Comparison of ENCODE assay signal across 13 cellular contexts in the genomic region with DNA sequence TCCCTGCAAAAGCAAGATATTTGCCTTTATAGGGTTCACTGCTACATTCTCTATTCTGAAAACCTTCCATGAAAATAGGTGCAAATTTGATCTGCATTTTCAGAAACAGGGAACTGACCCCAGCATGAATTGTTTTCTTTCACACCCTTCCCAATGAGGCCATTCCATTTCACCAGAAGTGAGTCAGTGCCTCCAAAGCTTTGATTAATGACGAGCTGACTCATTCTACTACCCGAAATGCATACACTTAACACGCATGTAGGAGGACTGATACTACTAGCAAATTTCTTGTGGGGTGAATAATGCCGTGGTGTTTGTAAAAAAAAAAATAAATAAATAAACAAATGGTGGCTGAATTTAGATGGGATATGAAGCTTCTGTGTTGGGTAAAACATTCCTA.
A peak's percentile ranks its signal among the peaks of the same experiment; 100 is the strongest.
DNase-seq lines count a peak whose midpoint lies in the region; FAIRE-seq and TF ChIP-seq lines count a peak whose summit lies in the region.
"Had no signal": no experiment of that assay in that cellular context is flagged by ENCODE, and none has a peak within 500 bp of the region (broad histone marks: within the 10 kb centered on the region; RNA-seq: fewer than 3 reads in every experiment).

No MANE protein-coding gene starts in this region.

- H3K4me3 Mint-ChIP-seq in activated T-helper 1 cell treated with anti-CD3 and anti-CD28 coated beads, Interleukin-12 subunit alpha, Interleukin-12 subunit beta, Interleukin-2, Interleukin-4 antibody, amounts not matched to agents 30 ng/mL and 10 ng/mL and 1 ng/mL, durations not matched to agents 14 hours and 24 hours and 36 hours, result no peak overlapping the region

- DNase-seq in A172 (ENCODE audit: low spot score) (peak; percentile 31), H54 (ENCODE audit: insufficient read length, low spot score) (peak; percentile 9), RKO (ENCODE audit: low spot score) (peak; percentile 44), fibroblast of mammary gland (ENCODE audit: low read depth) (peak; percentile 88), NCI-H1694 treated with DMSO at 0.1 percent for 48 hours (lab: John Stamatoyannopoulos, UW) (no peak)
- no peak for DNase-seq in activated T-helper 1 cell treated with anti-CD3 and anti-CD28 coated beads, Interleukin-12 subunit alpha, Interleukin-12 subunit beta, Interleukin-2, Interleukin-4 antibody, amounts not matched to agents 30 ng/mL and 10 ng/mL and 1 ng/mL, durations not matched to agents 14 hours and 24 hours and 36 hours (ENCODE audit: low spot score)
- DNase-seq in stimulated activated naive CD4-positive, alpha-beta T cell treated with Interleukin-2 at 50 U/mL for 16 hours (lab: John Stamatoyannopoulos, UW), result no peak
- DNase-seq in activated CD8-positive, alpha-beta memory T cell treated with anti-CD3 and anti-CD28 coated beads, Interleukin-2, amount 50 U/mL, for 4 hours, result no peak
- DNase-seq: activated CD4-positive, CD25-positive, alpha-beta regulatory T cell; activated naive CD4-positive, alpha-beta T cell treated with Interleukin-2 at 50 U/mL for 16 hours; GDM1; NCI-H446 treated with DMSO at 0.1 percent for 48 hours; retina had no signal

- H3K4me3 ChIP-seq in fibroblast of mammary gland (ENCODE audit: control insufficient read depth, low read depth, low read length), result no peak overlapping the region

- peaks cover 2% of the 10 kb centered on the region for H3K27me3 Mint-ChIP-seq in activated T-helper 1 cell treated with anti-CD3 and anti-CD28 coated beads, Interleukin-12 subunit alpha, Interleukin-12 subunit beta, Interleukin-2, Interleukin-4 antibody, amounts not matched to agents 30 ng/mL and 10 ng/mL and 1 ng/mL, durations not matched to agents 14 hours and 24 hours and 36 hours (ENCODE audit: insufficient read depth)

- no peaks in the 10 kb centered on the region for H3K9me3 Mint-ChIP-seq in activated T-helper 1 cell treated with anti-CD3 and anti-CD28 coated beads, Interleukin-12 subunit alpha, Interleukin-12 subunit beta, Interleukin-2, Interleukin-4 antibody, amounts not matched to agents 30 ng/mL and 10 ng/mL and 1 ng/mL, durations not matched to agents 14 hours and 24 hours and 36 hours

- no peaks in the 10 kb centered on the region for H3K36me3 Mint-ChIP-seq in activated T-helper 1 cell treated with anti-CD3 and anti-CD28 coated beads, Interleukin-12 subunit alpha, Interleukin-12 subunit beta, Interleukin-2, Interleukin-4 antibody, amounts not matched to agents 30 ng/mL and 10 ng/mL and 1 ng/mL, durations not matched to agents 14 hours and 24 hours and 36 hours (ENCODE audit: low read depth)

- peak; percentile 68 for FAIRE-seq in H54 (lab: Jason Lieb, UNC)

- no peak overlapping the region for H3K27ac Mint-ChIP-seq in activated T-helper 1 cell treated with anti-CD3 and anti-CD28 coated beads, Interleukin-12 subunit alpha, Interleukin-12 subunit beta, Interleukin-2, Interleukin-4 antibody, amounts not matched to agents 30 ng/mL and 10 ng/mL and 1 ng/mL, durations not matched to agents 14 hours and 24 hours and 36 hours

- no peak for TF ChIP-seq CTCF in fibroblast of mammary gland (conservative IDR thresholded peaks at IDR 0.05; ENCODE audit: control insufficient read depth, insufficient read depth, low read depth, low read length)

- TF ChIP-seq POLR2A in H54 (IDR thresholded peaks at IDR 0.05; ENCODE audit: low read depth, low read length), result no peak

- intact Hi-C loops in activated T-helper 1 cell treated with anti-CD3 and anti-CD28 coated beads, Interleukin-12 subunit alpha, Interleukin-12 subunit beta, Interleukin-2, Interleukin-4 antibody, amounts not matched to agents 30 ng/mL and 10 ng/mL and 1 ng/mL, durations not matched to agents 14 hours and 24 hours and 36 hours (cut with micrococcal nuclease), result no loop called here

- no peaks in the 10 kb centered on the region for H3K4me1 Mint-ChIP-seq in activated T-helper 1 cell treated with anti-CD3 and anti-CD28 coated beads, Interleukin-12 subunit alpha, Interleukin-12 subunit beta, Interleukin-2, Interleukin-4 antibody, amounts not matched to agents 30 ng/mL and 10 ng/mL and 1 ng/mL, durations not matched to agents 14 hours and 24 hours and 36 hours (ENCODE audit: low read depth)

Comparison
In these comparisons a context has a peak if more than half of its experiments do, and no peak if none do; other contexts are left out.
1. DNase-seq: peak in A172 (single experiment), H54 (single experiment), RKO (single experiment) and fibroblast of mammary gland (single experiment); none in activated T-helper 1 cell treated with anti-CD3 and anti-CD28 coated beads, Interleukin-12 subunit alpha, Interleukin-12 subunit beta, Interleukin-2, Interleukin-4 antibody, amounts not matched to agents 30 ng/mL and 10 ng/mL and 1 ng/mL, durations not matched to agents 14 hours and 24 hours and 36 hours (single experiment), NCI-H1694 treated with DMSO at 0.1 percent for 48 hours (single experiment), stimulated activated naive CD4-positive, alpha-beta T cell treated with Interleukin-2 at 50 U/mL for 16 hours (single experiment) and activated CD8-positive, alpha-beta memory T cell treated with anti-CD3 and anti-CD28 coated beads, Interleukin-2, amount 50 U/mL, for 4 hours (single experiment).